19 cellular contexts compared by ENCODE assay signal in the genomic region with DNA sequence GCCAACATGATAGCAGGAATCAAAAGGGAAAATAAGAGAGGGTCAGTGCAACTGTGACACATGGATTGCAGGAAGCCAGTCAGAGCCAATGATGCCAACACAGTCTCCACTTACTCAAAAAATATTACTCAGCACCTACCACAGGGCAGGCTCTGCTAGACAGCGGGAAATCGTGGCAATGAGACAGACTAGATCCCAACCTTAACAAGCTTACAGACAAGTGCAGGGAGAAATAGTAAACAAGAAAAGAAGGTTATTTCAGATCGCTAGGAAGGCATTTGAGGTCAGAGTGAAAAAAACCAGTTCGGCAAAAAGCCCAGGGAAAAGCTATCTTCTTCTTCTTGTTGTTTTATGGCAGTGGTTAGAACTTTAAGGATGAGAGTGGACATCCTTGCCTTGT. TPM values are rescaled to one million over a fixed set of nuclear protein-coding genes. Genes with fewer than 3 reads are reported as not detected.
DNase-seq lines count a peak whose midpoint lies in the region; ATAC-seq and TF ChIP-seq lines count a peak whose summit lies in the region.
"Had no signal": no experiment of that assay in that cellular context is flagged by ENCODE, and none has a peak within 500 bp of the region (broad histone marks: within the 10 kb centered on the region; RNA-seq: fewer than 3 reads in every experiment).

No MANE protein-coding gene starts in this region.

- H3K27me3 Mint-ChIP-seq in activated CD4-positive, alpha-beta T cell treated with anti-CD3 and anti-CD28 coated beads, Interleukin-2, amount 10 ng/mL, durations not matched to agents 7 days and 5 days: no peaks in the 10 kb centered on the region
- H3K27me3 Mint-ChIP-seq: CD4-positive, CD25-positive, alpha-beta regulatory T cell; T-helper 17 cell had no signal

- CTCF ChIA-PET in activated CD4-positive, alpha-beta T cell treated with anti-CD3 and anti-CD28 coated beads, Interleukin-2, amount 10 ng/mL, durations not matched to agents 7 days and 5 days (lab: Charles Lee): interaction anchor here (0.9 kb wide), 1 partner anchor 35 kb away, joined by 3 read pairs; no protein-coding TSS in a partner anchor

- POLR2A ChIA-PET in activated CD4-positive, alpha-beta T cell treated with anti-CD3 and anti-CD28 coated beads, Interleukin-2, amount 10 ng/mL, durations not matched to agents 7 days and 5 days (lab: Charles Lee): no interaction called here

- H3K4me3 Mint-ChIP-seq in activated CD4-positive, alpha-beta T cell treated with anti-CD3 and anti-CD28 coated beads, Interleukin-2, amount 10 ng/mL, durations not matched to agents 7 days and 5 days: no peak overlapping the region
- H3K4me3 Mint-ChIP-seq: CD4-positive, CD25-positive, alpha-beta regulatory T cell; T-helper 17 cell had no signal

- TF ChIP-seq CTCF in fibroblast of villous mesenchyme (IDR thresholded peaks at IDR 0.05; ENCODE audit: insufficient read depth, low read depth, low read length): no peak

- peaks cover 4% of the 10 kb centered on the region for H3K9me3 Mint-ChIP-seq in activated CD4-positive, alpha-beta T cell treated with anti-CD3 and anti-CD28 coated beads, Interleukin-2, amount 10 ng/mL, durations not matched to agents 7 days and 5 days

- no peak for DNase-seq in activated CD4-positive, alpha-beta T cell treated with anti-CD3 and anti-CD28 coated beads, Interleukin-2, amount 10 ng/mL, durations not matched to agents 7 days and 5 days
- no peak for DNase-seq in activated CD4-positive, alpha-beta T cell treated with anti-CD3 and anti-CD28 coated beads for 1 hour
- DNase-seq in RPMI7951 (ENCODE audit: low read depth) (peak; percentile 42), fibroblast of villous mesenchyme (ENCODE audit: low read depth) (peak; percentile 77), stromal cell of bone marrow (ENCODE audit: low read depth) (peak; percentile 45), SHP77 (lab: John Stamatoyannopoulos, UW) (no peak)
- DNase-seq: activated gamma-delta T cell; CD4-positive, CD25-positive, alpha-beta regulatory T cell; cortex of kidney; DMS79; NCI-H1436; spleen; T-helper 17 cell; transverse colon had no signal

- no peak overlapping the region for H3K4me3 ChIP-seq in fibroblast of villous mesenchyme (ENCODE audit: low read depth, low read length)
- H3K4me3 ChIP-seq: hepatocyte, K562, spleen, transverse colon had no signal

- ATAC-seq in HG02840 (IDR thresholded peaks at IDR 0.05; ENCODE audit: low FRiP score, unreplicated experiment): no peak
- no peak for ATAC-seq in GM21381 (IDR thresholded peaks at IDR 0.05; ENCODE audit: unreplicated experiment)
- ATAC-seq: activated CD4-positive, CD25-positive, alpha-beta regulatory T cell treated with anti-CD3 and anti-CD28 coated beads, Interleukin-2, amount 50 U/mL, for 24 hours; K562; T-helper 17 cell had no signal

- peak overlapping the region; percentile 47 for H3K27ac Mint-ChIP-seq in activated CD4-positive, alpha-beta T cell treated with anti-CD3 and anti-CD28 coated beads, Interleukin-2, amount 10 ng/mL, durations not matched to agents 7 days and 5 days
- H3K27ac Mint-ChIP-seq: CD4-positive, CD25-positive, alpha-beta regulatory T cell; T-helper 17 cell had no signal

- H3K4me1 Mint-ChIP-seq in activated CD4-positive, alpha-beta T cell treated with anti-CD3 and anti-CD28 coated beads, Interleukin-2, amount 10 ng/mL, durations not matched to agents 7 days and 5 days: peaks cover 37% of the 10 kb centered on the region

- peaks cover 3% of the 10 kb centered on the region for H3K36me3 Mint-ChIP-seq in activated CD4-positive, alpha-beta T cell treated with anti-CD3 and anti-CD28 coated beads, Interleukin-2, amount 10 ng/mL, durations not matched to agents 7 days and 5 days (ENCODE audit: low read depth)

RNA-seq across cellular contexts. Expression of gene NPFFR1, which starts 45.2 kb away (rescaled TPM):
- total RNA-seq in activated CD4-positive, alpha-beta T cell treated with anti-CD3 and anti-CD28 coated beads, Interleukin-2, amount 10 ng/mL, durations not matched to agents 7 days and 5 days: not detected
- not detected in 2 replicates for total RNA-seq in RPMI7951 (2014; rRNA removed; shearing (Covaris generic))
- total RNA-seq in fibroblast of villous mesenchyme: not detected in 2 replicates
- total RNA-seq: CD4-positive, CD25-positive, alpha-beta regulatory T cell; hepatocyte; T-helper 17 cell had no signal

RNA-seq across cellular contexts. Expression of gene LRRC20, which starts 53.4 kb away (rescaled TPM):
- total RNA-seq in activated CD4-positive, alpha-beta T cell treated with anti-CD3 and anti-CD28 coated beads, Interleukin-2, amount 10 ng/mL, durations not matched to agents 7 days and 5 days: 10 to 100 TPM; 13.2 to 14.9 TPM
- 4.5 and 5.6 TPM in 2 replicates for total RNA-seq in RPMI7951 (2014; rRNA removed; shearing (Covaris generic))
- total RNA-seq in fibroblast of villous mesenchyme: 3.9 and 7.4 TPM in 2 replicates

Comparison
In these comparisons a context has a peak if more than half of its experiments do, and no peak if none do; other contexts are left out.
1. DNase-seq: peak in RPMI7951 (single experiment), fibroblast of villous mesenchyme (single experiment) and stromal cell of bone marrow (single experiment); none in activated CD4-positive, alpha-beta T cell treated with anti-CD3 and anti-CD28 coated beads, Interleukin-2, amount 10 ng/mL, durations not matched to agents 7 days and 5 days (single experiment), activated CD4-positive, alpha-beta T cell treated with anti-CD3 and anti-CD28 coated beads for 1 hour (single experiment) and SHP77 (0 of 2).